ENCODE assay signal across 12 cellular contexts in the genomic region with DNA sequence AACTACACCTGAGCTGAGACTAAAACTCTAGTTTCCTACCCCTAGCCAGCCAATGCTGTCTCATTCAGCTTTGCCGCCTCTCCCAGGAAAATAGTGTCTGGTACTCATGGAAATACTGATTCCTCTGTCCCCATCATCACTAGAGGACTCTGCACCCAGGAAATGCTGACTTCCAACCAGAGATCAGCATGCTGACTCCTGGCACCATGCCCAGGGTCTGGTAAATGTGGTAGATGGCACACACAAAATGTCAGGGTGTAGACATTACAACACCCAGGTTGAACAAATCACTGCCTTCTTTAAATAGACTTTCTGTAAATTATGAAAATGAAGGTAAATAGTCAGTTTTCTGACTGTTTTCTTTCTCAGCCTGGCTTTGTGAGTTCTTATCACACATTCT.
DNase-seq lines count a peak whose midpoint lies in the region; ATAC-seq, FAIRE-seq and TF ChIP-seq lines count a peak whose summit lies in the region.
"Had no signal": no experiment of that assay in that cellular context is flagged by ENCODE, and none has a peak within 500 bp of the region (broad histone marks: within the 10 kb centered on the region; RNA-seq: fewer than 3 reads in every experiment).

No MANE protein-coding gene starts in this region.

- peak; percentile 94 for FAIRE-seq in H54 (lab: Jason Lieb, UNC)
- FAIRE-seq: A204.1 had no signal

- ATAC-seq in left colon, result peak; percentile 76

- peak; percentile 18 for DNase-seq in NCI-H1105 treated with DMSO at 0.1 percent for 48 hours (lab: John Stamatoyannopoulos, UW)
- no peak for DNase-seq in NCI-H1105 (lab: John Stamatoyannopoulos, UW)
- no peak for DNase-seq in H54 (ENCODE audit: insufficient read length, low spot score)
- DNase-seq in SHP77 treated with DMSO at 0.1 percent for 48 hours (lab: John Stamatoyannopoulos, UW), result peak; percentile 77
- peak; percentile 37 to 69 for DNase-seq in left colon
- no peak for DNase-seq in activated T-cell treated with anti-CD3 and anti-CD28 coated beads, Interleukin-2, amount 50 U/mL, for 48 hours
- DNase-seq in stimulated activated CD4-positive, alpha-beta T cell treated with anti-CD3 and anti-CD28 coated beads, Interleukin-4, amount 100 ng/mL, for 1 hour, result no peak
- no peak for DNase-seq in cerebellar cortex (ENCODE audit: low spot score)
- DNase-seq: activated naive CD4-positive, alpha-beta T cell treated with anti-CD3 and anti-CD28 coated beads, Interleukin-2, amount 10 ng/mL, durations not matched to agents 7 days and 5 days; esophagus squamous epithelium; midbrain had no signal

- intact Hi-C loops in left colon (cut with DNase I, micrococcal nuclease), result no loop called here

- TF ChIP-seq POLR2A in H54 (IDR thresholded peaks at IDR 0.05; ENCODE audit: low read depth, low read length), result no peak

Comparison
In these comparisons a context has a peak if more than half of its experiments do, and no peak if none do; other contexts are left out.
1. DNase-seq: peak in NCI-H1105 treated with DMSO at 0.1 percent for 48 hours (single experiment), SHP77 treated with DMSO at 0.1 percent for 48 hours (single experiment) and left colon (2 of 2); none in NCI-H1105 (single experiment), H54 (single experiment), activated T-cell treated with anti-CD3 and anti-CD28 coated beads, Interleukin-2, amount 50 U/mL, for 48 hours (0 of 2), stimulated activated CD4-positive, alpha-beta T cell treated with anti-CD3 and anti-CD28 coated beads, Interleukin-4, amount 100 ng/mL, for 1 hour (single experiment) and cerebellar cortex (single experiment).